ENCODE assay signal across 13 cellular contexts in the genomic region with DNA sequence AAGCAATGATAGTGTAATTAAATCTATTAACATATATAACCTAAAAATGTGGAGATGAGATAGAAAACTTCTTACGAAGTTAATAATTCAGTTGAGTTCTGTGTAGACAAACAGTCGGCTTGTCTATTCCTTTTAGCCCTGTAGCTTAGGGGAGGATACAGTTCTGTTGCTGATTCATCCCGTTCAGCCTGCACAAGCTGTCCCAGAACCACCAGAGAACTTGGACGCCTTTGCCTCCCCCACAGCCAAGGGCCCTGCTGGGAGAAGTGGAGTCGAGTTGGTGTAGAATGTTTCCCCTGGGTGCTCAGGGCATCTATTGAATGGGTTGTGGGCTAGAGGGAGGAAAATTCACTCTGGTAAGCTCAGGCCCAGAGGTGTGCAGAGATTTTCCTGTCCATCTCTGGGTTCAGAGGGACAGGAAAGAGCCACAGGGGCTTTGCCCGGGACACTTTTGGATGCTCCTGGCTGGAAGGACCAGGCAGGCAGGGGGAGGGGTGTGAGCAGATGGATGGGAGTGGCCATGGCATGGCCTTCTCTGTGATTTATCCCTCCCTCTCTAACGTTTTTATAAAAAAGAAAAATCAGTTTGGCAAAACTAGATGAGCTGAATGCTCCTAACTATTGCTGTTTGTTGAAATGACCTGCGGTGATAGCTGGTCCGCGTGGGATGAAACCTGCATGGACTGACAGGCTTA. TPM values are rescaled to one million over a fixed set of nuclear protein-coding genes. Genes with fewer than 3 reads are reported as not detected.
DNase-seq lines count a peak whose midpoint lies in the region; ATAC-seq and TF ChIP-seq lines count a peak whose summit lies in the region.
"Had no signal": no experiment of that assay in that cellular context is flagged by ENCODE, and none has a peak within 500 bp of the region (broad histone marks: within the 10 kb centered on the region; RNA-seq: fewer than 3 reads in every experiment).

No MANE protein-coding gene starts in this region.

- H3K4me3 ChIP-seq in NB4 (ENCODE audit: low read depth, low read length) = no peak overlapping the region
- H3K4me3 ChIP-seq: BLaER1 treated with 17β-estradiol and CSF1 and Interleukin-3, amounts not matched to agents 10 nM and 100 nM; GM12878; skin epidermis had no signal

- in situ Hi-C loops in KBM-7 (cut with MboI; ENCODE audit: low pct_unique_long_range_greater_than_20kb, low sequenced_read_pairs) = no loop called here

- DNase-seq in AG08396 (ENCODE audit: low spot score) (peak; percentile 84), NB4 (ENCODE audit: low read depth) (peak; percentile 67), fibroblast of peridontal ligament (ENCODE audit: extremely low read depth) (peak; percentile 31), occipital lobe (lab: John Stamatoyannopoulos, UW) (peak; percentile 17), KBM-7 (no peak)
- no peak for DNase-seq in activated effector memory CD4-positive, alpha-beta T cell treated with Interleukin-2 at 50 U/mL for 16 hours
- DNase-seq: NCI-H187 treated with DMSO at 0.1 percent for 48 hours had no signal

- TF ChIP-seq CTCF in NB4 (IDR thresholded peaks at IDR 0.05; ENCODE audit: low read depth, low read length) = no peak

- TF ChIP-seq POLR2A in NB4 (IDR thresholded peaks at IDR 0.05; ENCODE audit: extremely low read depth, insufficient read length) = no peak

- ATAC-seq in GM19023 (IDR thresholded peaks at IDR 0.05; ENCODE audit: unreplicated experiment) = no peak
- no peak for ATAC-seq in HG02588 (IDR thresholded peaks at IDR 0.05; ENCODE audit: unreplicated experiment)

RNA-seq across cellular contexts. Expression of gene GALR1, which starts 42.8 kb away (rescaled TPM):
- 0.16 TPM for total RNA-seq in occipital lobe
- total RNA-seq: bronchial epithelial cell, GM12878 had no signal

Comparison
In these comparisons a context has a peak if more than half of its experiments do, and no peak if none do; other contexts are left out.
1. DNase-seq: peak in AG08396 (single experiment), NB4 (single experiment), fibroblast of peridontal ligament (single experiment) and occipital lobe (single experiment); none in activated effector memory CD4-positive, alpha-beta T cell treated with Interleukin-2 at 50 U/mL for 16 hours (single experiment) and KBM-7 (single experiment).